ENCODE assay signal across 14 cellular contexts in the genomic region with DNA sequence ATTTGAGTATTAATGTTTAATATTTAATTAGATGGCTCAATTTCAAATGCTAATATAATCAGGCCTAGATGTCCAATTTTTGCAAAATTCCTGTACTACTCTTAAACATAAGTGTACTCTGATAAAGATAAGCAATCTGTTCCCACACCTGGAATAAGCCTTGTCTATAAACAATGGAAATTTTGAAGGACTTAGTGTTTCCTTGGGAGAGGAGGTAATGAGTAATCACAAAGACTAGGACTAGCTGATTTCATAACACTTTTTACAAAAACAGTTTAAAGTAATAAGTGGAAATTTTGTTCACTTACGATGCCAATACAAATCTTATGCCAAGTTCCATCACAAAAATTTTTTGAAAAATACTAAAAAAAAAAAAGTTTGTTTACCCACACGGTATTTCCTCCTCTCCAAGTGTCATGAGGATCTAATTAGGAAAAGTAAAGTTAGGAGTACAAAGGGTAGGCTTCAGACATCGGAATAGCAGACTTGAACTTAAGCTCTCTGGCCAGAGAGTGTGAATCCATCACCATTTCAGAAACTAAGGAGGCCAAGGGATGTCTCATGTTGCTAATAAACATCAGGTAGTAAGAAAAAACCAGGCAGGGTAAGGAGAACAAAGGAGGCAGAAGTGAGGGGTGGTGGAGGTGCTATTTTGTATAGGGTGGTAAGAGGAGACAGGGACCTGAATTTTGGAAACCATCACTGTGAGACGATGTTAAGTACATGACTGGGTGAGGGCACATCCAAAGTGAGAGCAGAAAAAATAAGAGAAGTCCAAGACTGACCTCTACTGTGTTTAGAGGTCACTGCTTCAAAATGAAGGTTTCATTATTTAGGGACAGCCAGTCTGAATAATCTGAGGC.
DNase-seq lines count a peak whose midpoint lies in the region; ATAC-seq and TF ChIP-seq lines count a peak whose summit lies in the region.
"Had no signal": no experiment of that assay in that cellular context is flagged by ENCODE, and none has a peak within 500 bp of the region (broad histone marks: within the 10 kb centered on the region; RNA-seq: fewer than 3 reads in every experiment).

No MANE protein-coding gene starts in this region.

- H3K27ac Mint-ChIP-seq in MCF 10A (ENCODE audit: low read depth, unreplicated experiment) (peak overlapping the region; percentile 15), chondrocyte (ENCODE audit: unreplicated experiment) (no peak overlapping the region)
- H3K27ac Mint-ChIP-seq: activated naive CD8-positive, alpha-beta T cell treated with anti-CD3 and anti-CD28 coated beads, Interleukin-2, amount 10 ng/mL, durations not matched to agents 7 days and 5 days had no signal

- no peaks in the 10 kb centered on the region for H3K36me3 ChIP-seq in breast epithelium
- H3K36me3 ChIP-seq in lung (ENCODE audit: control insufficient read depth in 2 of 2, insufficient read depth in 2 of 2, low read length in 2 of 2): no peaks in the 10 kb centered on the region
- H3K36me3 ChIP-seq: sigmoid colon had no signal

- WGBS in lung, 2 donors: 43 to 73% methylated on average over 4 of the region's 4 CpGs

- H3K36me3 Mint-ChIP-seq in MCF 10A (ENCODE audit: insufficient read depth, unreplicated experiment) (peaks cover 12% of the 10 kb centered on the region), chondrocyte (ENCODE audit: low read depth) (peaks cover 3% of the 10 kb centered on the region)
- H3K36me3 Mint-ChIP-seq: activated naive CD8-positive, alpha-beta T cell treated with anti-CD3 and anti-CD28 coated beads, Interleukin-2, amount 10 ng/mL, durations not matched to agents 7 days and 5 days had no signal

- H3K4me1 ChIP-seq in breast epithelium (no peaks in the 10 kb centered on the region), lung (ENCODE audit: control insufficient read depth in 2 of 2, insufficient read depth in 2 of 2, low read length in 2 of 2) (peaks cover 0 to 4% of the 10 kb centered on the region in 2 donors)
- H3K4me1 ChIP-seq: sigmoid colon had no signal

- no peak for TF ChIP-seq CTCF in MCF 10A (IDR thresholded peaks at IDR 0.05; ENCODE audit: unreplicated experiment)
- no peak for TF ChIP-seq CTCF in breast epithelium (IDR thresholded peaks at IDR 0.05)
- peak; percentile 54 for TF ChIP-seq CTCF in chondrocyte (IDR thresholded peaks at IDR 0.05)
- peak; percentile 16 for TF ChIP-seq CTCF in lung (IDR thresholded peaks at IDR 0.05; ENCODE audit: control extremely low read depth, extremely low read depth)

- H3K9me3 ChIP-seq in breast epithelium: no peaks in the 10 kb centered on the region
- no peaks in the 10 kb centered on the region for H3K9me3 ChIP-seq in lung (ENCODE audit: control insufficient read depth in 2 of 2, insufficient read depth in 1 of 2, low read length in 1 of 2)
- H3K9me3 ChIP-seq: sigmoid colon had no signal

- intact Hi-C loops in MCF 10A (cut with micrococcal nuclease) (loop anchor here (1.0 to 5.0 kb wide), 2 partner anchors 72 to 185 kb away; no protein-coding TSS in a partner anchor), breast epithelium (cut with DNase I; ENCODE audit: low total_unique reads) (loop anchor here (5.0 kb wide), 1 partner anchor 197 kb away; no protein-coding TSS in a partner anchor)

- H3K4me3 ChIP-seq in breast epithelium: no peak overlapping the region
- H3K4me3 ChIP-seq in lung: no peak overlapping the region
- H3K4me3 ChIP-seq: sigmoid colon had no signal

- no peaks in the 10 kb centered on the region for H3K27me3 ChIP-seq in breast epithelium
- no peaks in the 10 kb centered on the region for H3K27me3 ChIP-seq in lung (ENCODE audit: control insufficient read depth, insufficient read depth)
- H3K27me3 ChIP-seq: sigmoid colon had no signal

- no TSS peak for BruUV-seq in MCF 10A (replicated peaks; lab: Mats Ljungman, UMichigan)

- H3K27me3 Mint-ChIP-seq in MCF 10A (ENCODE audit: insufficient read depth, unreplicated experiment) (no peaks in the 10 kb centered on the region), chondrocyte (ENCODE audit: low read depth) (peaks cover 14% of the 10 kb centered on the region)

- POLR2A ChIA-PET in MCF 10A (lab: Yijun Ruan, JAX): interaction anchor here (0.7 to 1.2 kb wide), 2 partner anchors 56 to 156 kb away, joined by 3 to 4 read pairs; no protein-coding TSS in a partner anchor

- peaks cover 7% of the 10 kb centered on the region for H3K4me1 Mint-ChIP-seq in MCF 10A (ENCODE audit: insufficient read depth, unreplicated experiment)
- no peaks in the 10 kb centered on the region for H3K4me1 Mint-ChIP-seq in chondrocyte (ENCODE audit: low read depth)

- H3K4me3 Mint-ChIP-seq in MCF 10A (ENCODE audit: unreplicated experiment) (no peak overlapping the region), chondrocyte (ENCODE audit: unreplicated experiment) (no peak overlapping the region)
- H3K4me3 Mint-ChIP-seq: activated naive CD8-positive, alpha-beta T cell treated with anti-CD3 and anti-CD28 coated beads, Interleukin-2, amount 10 ng/mL, durations not matched to agents 7 days and 5 days had no signal

- DNase-seq in MCF 10A (ENCODE audit: unreplicated experiment) (peak; percentile 12), breast epithelium (ENCODE audit: low spot score in 2 of 2) (no peak), chondrocyte (ENCODE audit: low spot score) (no peak), lung (ENCODE audit: low spot score) (no peak)
- DNase-seq in central memory CD4-positive, alpha-beta T cell: no peak
- DNase-seq in stimulated activated CD4-positive, alpha-beta T cell treated with anti-CD3 and anti-CD28 coated beads, Interleukin-2, amount 100 ng/mL, for 24 hours: no peak
- DNase-seq: ACHN; activated CD4-positive, alpha-beta T cell treated with anti-CD3 and anti-CD28 coated beads, Interleukin-2, amount 50 U/mL, for 4 hours; activated naive CD8-positive, alpha-beta T cell treated with anti-CD3 and anti-CD28 coated beads, Interleukin-2, amount 10 ng/mL, durations not matched to agents 7 days and 5 days; erythroblast; GOT3; sigmoid colon had no signal

- no peak for TF ChIP-seq POLR2A in breast epithelium (IDR thresholded peaks at IDR 0.05)

- H3K9me3 Mint-ChIP-seq in MCF 10A (ENCODE audit: unreplicated experiment): no peaks in the 10 kb centered on the region
- peaks cover 7% of the 10 kb centered on the region for H3K9me3 Mint-ChIP-seq in chondrocyte (ENCODE audit: low read depth)

- ATAC-seq in lung (ENCODE audit: insufficient read depth, low FRiP score) (peak; percentile 27), GM18861 (IDR thresholded peaks at IDR 0.05; ENCODE audit: unreplicated experiment) (no peak)

- H3K27ac ChIP-seq in breast epithelium: no peak overlapping the region
- no peak overlapping the region for H3K27ac ChIP-seq in lung (ENCODE audit: low read depth in 1 of 2, low read length in 1 of 2)
- H3K27ac ChIP-seq in temporal lobe (ENCODE audit: low read depth, low read length): peak overlapping the region; percentile 70

- CTCF ChIA-PET in MCF 10A (lab: Yijun Ruan, JAX): interaction anchor here (0.5 to 3.2 kb wide), 4 partner anchors 23 to 186 kb away, joined by 3 to 20 read pairs (median 3); no protein-coding TSS in a partner anchor

Comparison
In these comparisons a context has a peak if more than half of its experiments do, and no peak if none do; other contexts are left out.
1. CTCF ChIP-seq: peak in chondrocyte (single experiment) and lung (single experiment); none in MCF 10A (single experiment) and breast epithelium (0 of 3).